ENCODE assay signal across 2 cellular contexts in the genomic region with DNA sequence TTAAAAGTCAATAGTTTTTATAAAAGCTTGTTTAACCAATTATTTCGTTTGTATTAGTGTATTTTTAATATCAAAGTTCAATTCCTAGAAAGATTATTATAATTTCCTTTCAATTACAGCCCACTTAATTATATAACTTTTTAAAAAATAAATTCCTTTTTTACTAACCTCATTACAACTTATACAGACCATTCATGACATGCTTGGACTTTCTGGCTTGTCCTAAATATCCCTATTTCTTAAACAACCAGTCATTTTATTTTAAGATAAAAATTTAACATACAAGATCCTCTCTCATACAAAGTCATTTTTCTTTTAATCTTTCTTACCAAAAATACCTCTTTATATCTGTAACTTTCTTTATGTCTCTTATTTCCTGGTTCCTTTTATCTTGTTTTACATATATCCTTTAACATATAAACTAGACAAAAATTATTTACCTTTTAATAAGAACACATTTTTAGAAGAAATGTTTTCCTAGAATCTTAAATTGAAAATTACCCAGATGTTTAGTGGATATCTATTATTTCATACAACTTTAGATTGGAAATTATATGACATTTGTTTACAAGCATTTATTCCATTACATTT.
A peak's percentile ranks its signal among the peaks of the same experiment; 100 is the strongest.
TF ChIP-seq lines count a peak whose summit lies in the region.

No MANE protein-coding gene starts in this region.

TF ChIP-seq in HEK293, 187 proteins besides CTCF, POLR2A, EP300 and RAD21 (continued from another document and continues in another):
- TF ChIP-seq ZNF776 (tag by site-specific recombination; IDR thresholded peaks at IDR 0.05; ENCODE audit: borderline replicate concordance) (no peak), ZNF391 (tag by site-specific recombination; IDR thresholded peaks at IDR 0.05; ENCODE audit: borderline replicate concordance, low read depth) (no peak), ZNF175 (tag by site-specific recombination; IDR thresholded peaks at IDR 0.05) (no peak), ZNF184 (tag by site-specific recombination; IDR thresholded peaks at IDR 0.05) (peak; percentile 23; the same call in 1 of the 2 replicates), ZNF626 (tag by site-specific recombination; IDR thresholded peaks at IDR 0.05) (0 out of 2 replicates have a peak, but pooled peaks have one; percentile 65), ZNF266 (tag by site-specific recombination; IDR thresholded peaks at IDR 0.05; ENCODE audit: low read depth) (no peak), ZNF521 (tag by site-specific recombination; IDR thresholded peaks at IDR 0.05) (no peak), YY2 (tag by site-specific recombination; IDR thresholded peaks at IDR 0.05) (no peak), ZNF549 (tag by site-specific recombination; IDR thresholded peaks at IDR 0.05) (peak; percentile 62; the same call in 1 of the 2 replicates)
- TF ChIP-seq, protein P1, sequence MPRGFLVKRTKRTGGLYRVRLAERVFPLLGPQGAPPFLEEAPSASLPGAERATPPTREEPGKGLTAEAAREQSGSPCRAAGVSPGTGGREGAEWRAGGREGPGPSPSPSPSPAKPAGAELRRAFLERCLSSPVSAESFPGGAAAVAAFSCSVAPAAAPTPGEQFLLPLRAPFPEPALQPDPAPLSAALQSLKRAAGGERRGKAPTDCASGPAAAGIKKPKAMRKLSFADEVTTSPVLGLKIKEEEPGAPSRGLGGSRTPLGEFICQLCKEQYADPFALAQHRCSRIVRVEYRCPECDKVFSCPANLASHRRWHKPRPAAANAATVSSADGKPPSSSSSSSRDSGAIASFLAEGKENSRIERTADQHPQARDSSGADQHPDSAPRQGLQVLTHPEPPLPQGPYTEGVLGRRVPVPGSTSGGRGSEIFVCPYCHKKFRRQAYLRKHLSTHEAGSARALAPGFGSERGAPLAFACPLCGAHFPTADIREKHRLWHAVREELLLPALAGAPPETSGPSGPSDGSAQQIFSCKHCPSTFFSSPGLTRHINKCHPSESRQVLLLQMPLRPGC (tag by site-specific recombination; IDR thresholded peaks at IDR 0.05): no peak
- TF ChIP-seq, protein P2, sequence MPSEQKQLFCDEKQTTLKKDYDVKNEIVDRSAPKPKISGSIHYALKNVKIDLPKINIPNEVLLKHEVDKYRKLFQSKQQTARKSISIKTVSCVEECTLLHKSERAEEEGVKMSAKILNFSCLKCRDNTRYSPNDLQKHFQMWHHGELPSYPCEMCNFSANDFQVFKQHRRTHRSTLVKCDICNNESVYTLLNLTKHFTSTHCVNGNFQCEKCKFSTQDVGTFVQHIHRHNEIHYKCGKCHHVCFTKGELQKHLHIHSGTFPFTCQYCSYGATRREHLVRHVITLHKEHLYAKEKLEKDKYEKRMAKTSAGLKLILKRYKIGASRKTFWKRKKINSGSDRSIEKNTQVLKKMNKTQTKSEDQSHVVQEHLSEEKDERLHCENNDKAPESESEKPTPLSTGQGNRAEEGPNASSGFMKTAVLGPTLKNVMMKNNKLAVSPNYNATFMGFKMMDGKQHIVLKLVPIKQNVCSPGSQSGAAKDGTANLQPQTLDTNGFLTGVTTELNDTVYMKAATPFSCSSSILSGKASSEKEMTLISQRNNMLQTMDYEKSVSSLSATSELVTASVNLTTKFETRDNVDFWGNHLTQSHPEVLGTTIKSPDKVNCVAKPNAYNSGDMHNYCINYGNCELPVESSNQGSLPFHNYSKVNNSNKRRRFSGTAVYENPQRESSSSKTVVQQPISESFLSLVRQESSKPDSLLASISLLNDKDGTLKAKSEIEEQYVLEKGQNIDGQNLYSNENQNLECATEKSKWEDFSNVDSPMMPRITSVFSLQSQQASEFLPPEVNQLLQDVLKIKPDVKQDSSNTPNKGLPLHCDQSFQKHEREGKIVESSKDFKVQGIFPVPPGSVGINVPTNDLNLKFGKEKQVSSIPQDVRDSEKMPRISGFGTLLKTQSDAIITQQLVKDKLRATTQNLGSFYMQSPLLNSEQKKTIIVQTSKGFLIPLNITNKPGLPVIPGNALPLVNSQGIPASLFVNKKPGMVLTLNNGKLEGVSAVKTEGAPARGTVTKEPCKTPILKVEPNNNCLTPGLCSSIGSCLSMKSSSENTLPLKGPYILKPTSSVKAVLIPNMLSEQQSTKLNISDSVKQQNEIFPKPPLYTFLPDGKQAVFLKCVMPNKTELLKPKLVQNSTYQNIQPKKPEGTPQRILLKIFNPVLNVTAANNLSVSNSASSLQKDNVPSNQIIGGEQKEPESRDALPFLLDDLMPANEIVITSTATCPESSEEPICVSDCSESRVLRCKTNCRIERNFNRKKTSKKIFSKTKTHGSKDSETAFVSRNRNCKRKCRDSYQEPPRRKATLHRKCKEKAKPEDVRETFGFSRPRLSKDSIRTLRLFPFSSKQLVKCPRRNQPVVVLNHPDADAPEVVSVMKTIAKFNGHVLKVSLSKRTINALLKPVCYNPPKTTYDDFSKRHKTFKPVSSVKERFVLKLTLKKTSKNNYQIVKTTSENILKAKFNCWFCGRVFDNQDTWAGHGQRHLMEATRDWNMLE (tag by site-specific recombination; conservative IDR thresholded peaks at IDR 0.05; ENCODE audit: low read depth): peak; percentile 29; the same call in 1 of the 2 replicates
- TF ChIP-seq, protein P3, sequence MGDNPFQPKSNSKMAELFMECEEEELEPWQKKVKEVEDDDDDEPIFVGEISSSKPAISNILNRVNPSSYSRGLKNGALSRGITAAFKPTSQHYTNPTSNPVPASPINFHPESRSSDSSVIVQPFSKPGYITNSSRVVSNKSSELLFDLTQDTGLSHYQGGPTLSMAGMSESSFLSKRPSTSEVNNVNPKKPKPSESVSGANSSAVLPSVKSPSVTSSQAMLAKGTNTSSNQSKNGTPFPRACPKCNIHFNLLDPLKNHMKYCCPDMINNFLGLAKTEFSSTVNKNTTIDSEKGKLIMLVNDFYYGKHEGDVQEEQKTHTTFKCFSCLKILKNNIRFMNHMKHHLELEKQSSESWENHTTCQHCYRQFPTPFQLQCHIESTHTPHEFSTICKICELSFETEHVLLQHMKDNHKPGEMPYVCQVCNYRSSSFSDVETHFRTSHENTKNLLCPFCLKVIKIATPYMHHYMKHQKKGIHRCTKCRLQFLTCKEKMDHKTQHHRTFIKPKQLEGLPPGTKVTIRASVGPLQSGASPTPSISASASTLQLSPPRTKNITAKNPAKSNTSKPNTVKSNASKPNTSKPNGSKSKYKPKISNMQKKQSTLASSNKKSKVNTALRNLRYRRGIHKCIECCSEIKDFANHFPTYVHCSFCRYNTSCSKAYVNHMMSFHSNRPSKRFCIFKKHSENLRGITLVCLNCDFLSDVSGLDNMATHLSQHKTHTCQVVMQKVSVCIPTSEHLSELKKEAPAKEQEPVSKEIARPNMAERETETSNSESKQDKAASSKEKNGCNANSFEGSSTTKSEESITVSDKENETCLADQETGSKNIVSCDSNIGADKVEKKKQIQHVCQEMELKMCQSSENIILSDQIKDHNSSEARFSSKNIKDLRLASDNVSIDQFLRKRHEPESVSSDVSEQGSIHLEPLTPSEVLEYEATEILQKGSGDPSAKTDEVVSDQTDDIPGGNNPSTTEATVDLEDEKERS (tag by site-specific recombination; IDR thresholded peaks at IDR 0.05): 0 out of 2 replicates have a peak, but pooled peaks have one; percentile 25
- TF ChIP-seq, protein P4, sequence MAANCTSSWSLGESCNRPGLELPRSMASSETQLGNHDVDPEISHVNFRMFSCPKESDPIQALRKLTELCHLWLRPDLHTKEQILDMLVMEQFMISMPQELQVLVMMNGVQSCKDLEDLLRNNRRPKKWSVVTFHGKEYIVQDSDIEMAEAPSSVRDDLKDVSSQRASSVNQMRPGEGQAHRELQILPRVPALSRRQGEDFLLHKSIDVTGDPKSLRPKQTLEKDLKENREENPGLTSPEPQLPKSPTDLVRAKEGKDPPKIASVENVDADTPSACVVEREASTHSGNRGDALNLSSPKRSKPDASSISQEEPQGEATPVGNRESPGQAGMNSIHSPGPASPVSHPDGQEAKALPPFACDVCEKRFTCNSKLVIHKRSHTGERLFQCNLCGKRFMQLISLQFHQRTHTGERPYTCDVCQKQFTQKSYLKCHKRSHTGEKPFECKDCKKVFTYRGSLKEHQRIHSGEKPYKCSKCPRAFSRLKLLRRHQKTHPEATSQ (tag by site-specific recombination; IDR thresholded peaks at IDR 0.05): no peak

TF ChIP-seq in K562, 482 proteins besides CTCF, POLR2A, EP300 and RAD21:
- TF ChIP-seq, protein P5, sequence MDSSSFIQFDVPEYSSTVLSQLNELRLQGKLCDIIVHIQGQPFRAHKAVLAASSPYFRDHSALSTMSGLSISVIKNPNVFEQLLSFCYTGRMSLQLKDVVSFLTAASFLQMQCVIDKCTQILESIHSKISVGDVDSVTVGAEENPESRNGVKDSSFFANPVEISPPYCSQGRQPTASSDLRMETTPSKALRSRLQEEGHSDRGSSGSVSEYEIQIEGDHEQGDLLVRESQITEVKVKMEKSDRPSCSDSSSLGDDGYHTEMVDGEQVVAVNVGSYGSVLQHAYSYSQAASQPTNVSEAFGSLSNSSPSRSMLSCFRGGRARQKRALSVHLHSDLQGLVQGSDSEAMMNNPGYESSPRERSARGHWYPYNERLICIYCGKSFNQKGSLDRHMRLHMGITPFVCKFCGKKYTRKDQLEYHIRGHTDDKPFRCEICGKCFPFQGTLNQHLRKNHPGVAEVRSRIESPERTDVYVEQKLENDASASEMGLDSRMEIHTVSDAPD (CRISPR knock-in tag; IDR thresholded peaks at IDR 0.05): no peak
- TF ChIP-seq RBM14 (IDR thresholded peaks at IDR 0.05; ENCODE audit: borderline replicate concordance, insufficient read depth, low read depth, low read length): no peak
- TF ChIP-seq ZFP36 (IDR thresholded peaks at IDR 0.05; ENCODE audit: low read depth, low read length, partially characterized antibody): peak; percentile 84
- TF ChIP-seq PHB2 (IDR thresholded peaks at IDR 0.05; ENCODE audit: low read depth): no peak
- peak in 1 of 2 experiments; percentile 74; a peak in 2 of 3 replicates for TF ChIP-seq CBX3 (IDR thresholded peaks at IDR 0.05; ENCODE audit: borderline replicate concordance in 1 of 2, low read length in 2 of 2)
- no peak for TF ChIP-seq MCM5 (IDR thresholded peaks at IDR 0.05; ENCODE audit: low read depth)
- TF ChIP-seq POLR3G (IDR thresholded peaks at IDR 0.05; ENCODE audit: extremely low read depth, insufficient read length, insufficient replicate concordance): no peak
- TF ChIP-seq, protein P6, sequence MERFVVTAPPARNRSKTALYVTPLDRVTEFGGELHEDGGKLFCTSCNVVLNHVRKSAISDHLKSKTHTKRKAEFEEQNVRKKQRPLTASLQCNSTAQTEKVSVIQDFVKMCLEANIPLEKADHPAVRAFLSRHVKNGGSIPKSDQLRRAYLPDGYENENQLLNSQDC (CRISPR knock-in tag; IDR thresholded peaks at IDR 0.05): no peak
